Comparison of ENCODE assay signal across 1 cellular context in the genomic region with DNA sequence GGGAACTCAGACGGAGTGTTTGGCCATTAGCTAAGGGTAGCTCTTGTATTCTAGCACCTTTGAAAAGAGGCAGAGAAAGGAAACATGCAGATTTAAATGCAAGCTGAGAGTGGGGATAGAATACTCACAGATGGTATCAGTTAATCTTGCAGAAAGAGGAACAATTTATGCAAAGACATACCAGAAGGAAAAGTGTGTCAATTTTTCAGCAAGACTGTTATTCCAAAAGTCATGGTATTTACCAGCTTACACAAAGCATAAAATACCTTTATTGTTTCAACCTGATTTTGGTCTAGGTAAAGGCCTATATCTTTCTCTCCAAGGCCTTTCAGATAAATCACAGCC.
TF ChIP-seq lines count a peak whose summit lies in the region.

No MANE protein-coding gene starts in this region.

TF ChIP-seq in H1, 55 proteins besides CTCF, POLR2A, EP300 and RAD21 (continued from another document):
- TF ChIP-seq, protein P1, sequence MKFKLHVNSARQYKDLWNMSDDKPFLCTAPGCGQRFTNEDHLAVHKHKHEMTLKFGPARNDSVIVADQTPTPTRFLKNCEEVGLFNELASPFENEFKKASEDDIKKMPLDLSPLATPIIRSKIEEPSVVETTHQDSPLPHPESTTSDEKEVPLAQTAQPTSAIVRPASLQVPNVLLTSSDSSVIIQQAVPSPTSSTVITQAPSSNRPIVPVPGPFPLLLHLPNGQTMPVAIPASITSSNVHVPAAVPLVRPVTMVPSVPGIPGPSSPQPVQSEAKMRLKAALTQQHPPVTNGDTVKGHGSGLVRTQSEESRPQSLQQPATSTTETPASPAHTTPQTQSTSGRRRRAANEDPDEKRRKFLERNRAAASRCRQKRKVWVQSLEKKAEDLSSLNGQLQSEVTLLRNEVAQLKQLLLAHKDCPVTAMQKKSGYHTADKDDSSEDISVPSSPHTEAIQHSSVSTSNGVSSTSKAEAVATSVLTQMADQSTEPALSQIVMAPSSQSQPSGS (IDR thresholded peaks at IDR 0.05; ENCODE audit: low read length): no peak
- TF ChIP-seq SIRT6 (IDR thresholded peaks at IDR 0.05; ENCODE audit: low read length) (no peak), SP4 (IDR thresholded peaks at IDR 0.05; ENCODE audit: low read length) (no peak), CBX8 (IDR thresholded peaks at IDR 0.05; ENCODE audit: borderline replicate concordance, low read depth, low read length) (no peak), KDM4A (IDR thresholded peaks at IDR 0.05; ENCODE audit: low read depth, low read length, severe bottlenecking) (no peak), SP2 (IDR thresholded peaks at IDR 0.05; ENCODE audit: low read length) (no peak), FOSL1 (IDR thresholded peaks at IDR 0.05; ENCODE audit: insufficient read depth, low read depth, low read length) (no peak), YY1 (IDR thresholded peaks at IDR 0.05; ENCODE audit: low read depth, low read length) (no peak), HDAC6 (IDR thresholded peaks at IDR 0.05; ENCODE audit: low read depth, low read length) (no peak), HDAC2 (IDR thresholded peaks at IDR 0.05; ENCODE audit: borderline replicate concordance in 1 of 2, low read depth in 2 of 2, low read length in 2 of 2) (no peak), EGR1 (IDR thresholded peaks at IDR 0.05; ENCODE audit: borderline replicate concordance, low read depth, low read length) (no peak), TAF1 (IDR thresholded peaks at IDR 0.05; ENCODE audit: low read depth, low read length) (no peak), NANOG (IDR thresholded peaks at IDR 0.05; ENCODE audit: insufficient read depth, low read depth, low read length, poor library complexity, severe bottlenecking) (no peak), SIN3A (conservative IDR thresholded peaks at IDR 0.05 in 1 of 2, IDR thresholded peaks at IDR 0.05 in 1 of 2; ENCODE audit: low read depth in 1 of 2, low read length in 2 of 2) (no peak)
- TF ChIP-seq, protein P2, sequence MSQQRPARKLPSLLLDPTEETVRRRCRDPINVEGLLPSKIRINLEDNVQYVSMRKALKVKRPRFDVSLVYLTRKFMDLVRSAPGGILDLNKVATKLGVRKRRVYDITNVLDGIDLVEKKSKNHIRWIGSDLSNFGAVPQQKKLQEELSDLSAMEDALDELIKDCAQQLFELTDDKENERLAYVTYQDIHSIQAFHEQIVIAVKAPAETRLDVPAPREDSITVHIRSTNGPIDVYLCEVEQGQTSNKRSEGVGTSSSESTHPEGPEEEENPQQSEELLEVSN (IDR thresholded peaks at IDR 0.05): no peak
- TF ChIP-seq, protein P3, sequence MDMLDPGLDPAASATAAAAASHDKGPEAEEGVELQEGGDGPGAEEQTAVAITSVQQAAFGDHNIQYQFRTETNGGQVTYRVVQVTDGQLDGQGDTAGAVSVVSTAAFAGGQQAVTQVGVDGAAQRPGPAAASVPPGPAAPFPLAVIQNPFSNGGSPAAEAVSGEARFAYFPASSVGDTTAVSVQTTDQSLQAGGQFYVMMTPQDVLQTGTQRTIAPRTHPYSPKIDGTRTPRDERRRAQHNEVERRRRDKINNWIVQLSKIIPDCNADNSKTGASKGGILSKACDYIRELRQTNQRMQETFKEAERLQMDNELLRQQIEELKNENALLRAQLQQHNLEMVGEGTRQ (IDR thresholded peaks at IDR 0.05; ENCODE audit: low read length): no peak
